ENCODE assay signal across 8 cellular contexts in the genomic region with DNA sequence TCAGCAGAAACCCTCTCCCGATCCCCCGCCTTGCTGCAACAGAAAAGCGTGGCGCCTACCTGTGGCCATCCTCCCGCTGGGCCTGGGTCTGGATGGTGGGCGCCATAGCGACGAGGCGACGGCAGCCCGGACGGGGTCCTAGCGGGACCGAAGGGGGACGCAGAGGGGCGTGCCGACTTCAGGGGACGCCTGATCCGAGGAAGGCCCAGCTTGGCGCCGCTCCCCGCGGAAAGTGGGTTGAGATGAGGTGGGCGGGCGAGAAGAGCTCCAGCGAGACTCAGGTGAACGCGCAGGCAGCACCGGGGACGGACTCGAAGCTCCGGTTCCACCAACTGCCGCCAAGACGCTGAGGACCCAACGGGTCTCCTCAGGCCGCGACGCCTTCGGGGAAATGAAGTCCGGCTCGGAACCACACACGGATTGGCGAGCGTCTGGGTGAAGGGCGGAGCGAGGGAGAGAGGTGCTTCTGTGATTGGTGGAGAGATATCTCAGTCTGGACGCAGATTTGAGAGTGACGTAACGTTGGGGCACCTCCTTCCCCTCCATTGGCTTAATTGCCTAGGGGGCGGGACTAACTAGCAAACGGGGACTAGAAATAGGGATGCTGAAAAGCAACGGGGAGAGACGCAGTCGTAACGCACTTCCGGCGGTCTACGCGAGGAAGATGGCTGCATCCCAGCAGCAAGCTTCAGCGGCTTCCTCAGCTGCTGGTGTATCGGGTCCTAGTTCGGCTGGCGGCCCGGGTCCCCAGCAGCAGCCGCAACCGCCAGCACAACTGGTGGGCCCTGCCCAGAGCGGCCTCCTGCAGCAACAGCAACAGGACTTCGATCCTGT. TPM values are rescaled to one million over a fixed set of nuclear protein-coding genes. Genes with fewer than 3 reads are reported as not detected.
DNase-seq lines count a peak whose midpoint lies in the region; ATAC-seq and TF ChIP-seq lines count a peak whose summit lies in the region.

A gene with protein sequence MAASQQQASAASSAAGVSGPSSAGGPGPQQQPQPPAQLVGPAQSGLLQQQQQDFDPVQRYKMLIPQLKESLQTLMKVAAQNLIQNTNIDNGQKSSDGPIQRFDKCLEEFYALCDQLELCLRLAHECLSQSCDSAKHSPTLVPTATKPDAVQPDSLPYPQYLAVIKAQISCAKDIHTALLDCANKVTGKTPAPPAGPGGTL (plus strand): TSS at position 620 of the 834 bp plus-strand sequence. CDS start 45 bp downstream, at position 665.
A gene (minus strand): TSS at position 348 of the 834 bp plus-strand sequence. CDS start 242 bp downstream, at position 106.

- H3K36me3 ChIP-seq in ovary (no peaks in the 10 kb centered on the region), thyroid gland (peaks cover 20 to 33% of the 10 kb centered on the region in 2 donors)

- H3K4me3 ChIP-seq in GM12865 (ENCODE audit: low read depth, low read length) (peak within 1 kb of the TSS; percentile 89), ovary (peak within 1 kb of the TSS; percentile 70), thyroid gland (replicated peaks in 1 of 3) (peak within 1 kb of the TSS; percentile 67 to 89 (median 77))

- TF ChIP-seq CTCF in GM12865 (IDR thresholded peaks at IDR 0.05; ENCODE audit: insufficient read depth, low read depth, low read length, missing control alignments) (peak; percentile 13), ovary (IDR thresholded peaks at IDR 0.05) (peak in 2 of 3 donors; percentile 35 to 53), thyroid gland (IDR thresholded peaks at IDR 0.05) (peak in 1 of 6 experiments; percentile 12)

- DNase-seq in GM12865 (ENCODE audit: low read depth) (peak; percentile 100), NCI-H1417 (lab: John Stamatoyannopoulos, UW) (peak; percentile 98 to 100 (median 99)), SW 1271 (lab: John Stamatoyannopoulos, UW) (peak; percentile 97 to 99), Right ventricle myocardium inferior (ENCODE audit: missing footprints) (peak; percentile 97), ovary (peak; percentile 96 to 98 (median 97)), thyroid gland (peak; percentile 98)
- peak; percentile 92 for DNase-seq in activated naive CD8-positive, alpha-beta T cell treated with anti-CD3 and anti-CD28 coated beads, Interleukin-2, amount 50 U/mL, for 16 hours (ENCODE audit: low read depth, low spot score)

- H3K27ac ChIP-seq in ovary (peak within 1 kb of the TSS; percentile 91 to 99), thyroid gland (peak within 1 kb of the TSS; percentile 95 to 98 (median 97))

- intact Hi-C loops in Right ventricle myocardium inferior (cut with DNase I) = loop anchor here (1.0 to 5.0 kb wide), 3 partner anchors 41 to 54 kb away; a partner anchor contains a TSS
- intact Hi-C loops in ovary (cut with DNase I) = loop anchor here in 2 of 4 donors (1.0 to 10.0 kb wide), 2 partner anchors 49 to 144 kb away; a partner anchor contains a TSS
- intact Hi-C loops in thyroid gland (cut with DNase I) = no loop called here

- no peaks in the 10 kb centered on the region for H3K9me3 ChIP-seq in ovary
- H3K9me3 ChIP-seq in thyroid gland = no peaks in the 10 kb centered on the region

- TF ChIP-seq EP300 in ovary (IDR thresholded peaks at IDR 0.05) = peak; percentile 47

- 0 to 1% (median 1%) methylated on average over 53 to 68 of the region's 68 CpGs for WGBS in ovary, 3 donors
- WGBS in thyroid gland, 2 donors = 0% methylated on average over 31 to 65 of the region's 68 CpGs

- H3K27me3 ChIP-seq in ovary (no peaks in the 10 kb centered on the region), thyroid gland (no peaks in the 10 kb centered on the region)

- TF ChIP-seq POLR2A in ovary (IDR thresholded peaks at IDR 0.05) = peak; percentile 73
- TF ChIP-seq POLR2A in thyroid gland (IDR thresholded peaks at IDR 0.05) = peak; percentile 79 to 93

- peak; percentile 89 for ATAC-seq in HG02759 (IDR thresholded peaks at IDR 0.05; ENCODE audit: unreplicated experiment)
- peak; percentile 97 for ATAC-seq in Right ventricle myocardium inferior

- H3K4me1 ChIP-seq in ovary (ENCODE audit: insufficient read depth) (peaks cover 3% of the 10 kb centered on the region), thyroid gland (peaks cover 14 to 15% of the 10 kb centered on the region in 2 donors)

RNA-seq across cellular contexts. Expression of the first gene that starts in this region (rescaled TPM):
- total RNA-seq in Right ventricle myocardium inferior (21.8 TPM), ovary (10 to 100 TPM; 27.7 to 62.9 (median 59.9) TPM), thyroid gland (10 to 100 TPM; 44.3 to 77.5 (median 63.4) TPM)
- polyA plus RNA-seq in ovary = 10 to 100 TPM; 43.5 to 48.8 TPM

RNA-seq across cellular contexts. Expression of the second gene that starts in this region (rescaled TPM):
- total RNA-seq in Right ventricle myocardium inferior (34.5 TPM), ovary (10 to 100 TPM; 31.0 to 60.2 (median 47.4) TPM), thyroid gland (10 to 100 TPM; 38.8 to 60.3 (median 50.8) TPM)
- polyA plus RNA-seq in ovary = 10 to 100 TPM; 52.7 to 78.1 TPM

Comparison
In these comparisons a context has a peak if more than half of its experiments do, and no peak if none do; other contexts are left out.
1. Peak in every context shown above with its lines: DNase-seq, ATAC-seq, H3K4me3 ChIP-seq and H3K27ac ChIP-seq.